Comparison of ENCODE assay signal across 9 cellular contexts in genomic region chr19:1243768-1244692, GRCh38. TPM values are rescaled to one million over a fixed set of nuclear protein-coding genes. Genes with fewer than 3 reads are reported as not detected.
DNase-seq lines count a peak whose midpoint lies in the region; ATAC-seq, FAIRE-seq and TF ChIP-seq lines count a peak whose summit lies in the region.
"Had no signal": no experiment of that assay in that cellular context is flagged by ENCODE, and none has a peak within 500 bp of the region (broad histone marks: within the 10 kb centered on the region; RNA-seq: fewer than 3 reads in every experiment).

No MANE protein-coding gene starts in this region.

- H3K36me3 Mint-ChIP-seq in CD4-positive, alpha-beta T cell (ENCODE audit: low read depth): peaks cover 4% of the 10 kb centered on the region
- H3K36me3 Mint-ChIP-seq in activated T-helper 17 cell treated with anti-CD3 and anti-CD28 coated beads, Interleukin-2, amount 50 U/mL, for 72 hours (ENCODE audit: low read depth): no peaks in the 10 kb centered on the region
- no peaks in the 10 kb centered on the region for H3K36me3 Mint-ChIP-seq in neural crest cell (ENCODE audit: low read depth)

- TF ChIP-seq CTCF in CD4-positive, alpha-beta T cell (IDR thresholded peaks at IDR 0.05): peak; percentile 85
- peak; percentile 74 for TF ChIP-seq CTCF in fibroblast of mammary gland (conservative IDR thresholded peaks at IDR 0.05; ENCODE audit: control insufficient read depth, insufficient read depth, low read depth, low read length)
- peak; percentile 93 for TF ChIP-seq CTCF in neural crest cell (conservative IDR thresholded peaks at IDR 0.05)

- intact Hi-C loops in CD4-positive, alpha-beta T cell (cut with DNase I, micrococcal nuclease): loop anchor here (1.0 to 10.0 kb wide), 5 partner anchors 22 to 449 kb away; partner anchors contain the start of genes CNN2 (in 1 of the 2), PTBP1 (in 1 of the 2), RNU6-2 (in 1 of the 2) and TMEM259 (in 1 of the 2)

- H3K4me3 ChIP-seq in fibroblast of mammary gland (ENCODE audit: control insufficient read depth, low read depth, low read length) (peak overlapping the region; percentile 4), stomach smooth muscle (ENCODE audit: low read length in 2 of 2) (peak overlapping the region in 1 of 2 donors; percentile 49)

- H3K9me3 ChIP-seq in CD4-positive, alpha-beta T cell (ENCODE audit: control insufficient read depth, low read length): no peaks in the 10 kb centered on the region
- H3K9me3 ChIP-seq in stomach smooth muscle (ENCODE audit: control insufficient read depth in 2 of 2, low read length in 2 of 2): no peaks in the 10 kb centered on the region

- no peaks in the 10 kb centered on the region for H3K36me3 ChIP-seq in stomach smooth muscle (ENCODE audit: control insufficient read depth in 2 of 2, insufficient read depth in 2 of 2, low read length in 2 of 2)

- peaks cover 74% of the 10 kb centered on the region for H3K4me1 ChIP-seq in stomach smooth muscle (ENCODE audit: control insufficient read depth, insufficient read depth, low read length)

- H3K27ac Mint-ChIP-seq in CD4-positive, alpha-beta T cell: peak overlapping the region; percentile 82
- H3K27ac Mint-ChIP-seq in activated T-helper 17 cell treated with anti-CD3 and anti-CD28 coated beads, Interleukin-2, amount 50 U/mL, for 72 hours: no peak overlapping the region
- no peak overlapping the region for H3K27ac Mint-ChIP-seq in neural crest cell (ENCODE audit: unreplicated experiment)

- POLR2A ChIA-PET in CD4-positive, alpha-beta T cell (lab: Charles Lee): interaction anchor here (0.6 to 7.9 kb wide), 9 partner anchors 9 to 447 kb away, joined by 3 to 476 read pairs (median 16); partner anchors contain the start of genes ARHGAP45, CIRBP, FAM174C and GPX4

- H3K27me3 Mint-ChIP-seq in CD4-positive, alpha-beta T cell: peaks cover 4% of the 10 kb centered on the region
- no peaks in the 10 kb centered on the region for H3K27me3 Mint-ChIP-seq in activated T-helper 17 cell treated with anti-CD3 and anti-CD28 coated beads, Interleukin-2, amount 50 U/mL, for 72 hours
- H3K27me3 Mint-ChIP-seq in neural crest cell (ENCODE audit: low read depth): peaks cover 2% of the 10 kb centered on the region

- H3K4me3 Mint-ChIP-seq in CD4-positive, alpha-beta T cell: peak overlapping the region; percentile 84
- H3K4me3 Mint-ChIP-seq in activated T-helper 17 cell treated with anti-CD3 and anti-CD28 coated beads, Interleukin-2, amount 50 U/mL, for 72 hours: peak overlapping the region; percentile 88
- H3K4me3 Mint-ChIP-seq in neural crest cell: peak overlapping the region; percentile 89

- no peaks in the 10 kb centered on the region for H3K27me3 ChIP-seq in CD4-positive, alpha-beta T cell (ENCODE audit: control insufficient read depth, insufficient read depth, low read length)
- no peaks in the 10 kb centered on the region for H3K27me3 ChIP-seq in stomach smooth muscle (ENCODE audit: control insufficient read depth in 1 of 2, insufficient read depth in 2 of 2, low read length in 2 of 2)

- peak; percentile 45 for ATAC-seq in CD4-positive, alpha-beta T cell (ENCODE audit: poor library complexity)
- peak; percentile 20 for ATAC-seq in HG03108 (IDR thresholded peaks at IDR 0.05; ENCODE audit: unreplicated experiment)
- ATAC-seq in activated T-helper 17 cell treated with anti-CD3 and anti-CD28 coated beads, Interleukin-2, amount 50 U/mL, for 72 hours (replicated peaks): peak; percentile 35
- no peak for ATAC-seq in HG03159 (IDR thresholded peaks at IDR 0.05; ENCODE audit: unreplicated experiment)

- CTCF ChIA-PET in CD4-positive, alpha-beta T cell (lab: Charles Lee): interaction anchor here (0.6 to 3.1 kb wide), 30 partner anchors 9 to 248 kb away, joined by 3 to 255 read pairs (median 6); partner anchors contain the start of genes ABCA7, ARHGAP45, CIRBP and CNN2

- H3K9ac ChIP-seq in stomach smooth muscle (ENCODE audit: low read length in 2 of 2): peak overlapping the region; percentile 39 to 55

- peaks cover 22% of the 10 kb centered on the region for H3K4me1 Mint-ChIP-seq in CD4-positive, alpha-beta T cell (ENCODE audit: low read depth)
- H3K4me1 Mint-ChIP-seq in activated T-helper 17 cell treated with anti-CD3 and anti-CD28 coated beads, Interleukin-2, amount 50 U/mL, for 72 hours: peaks cover 5% of the 10 kb centered on the region
- H3K4me1 Mint-ChIP-seq in neural crest cell: peaks cover 12% of the 10 kb centered on the region

- H3K27ac ChIP-seq in CD4-positive, alpha-beta T cell (ENCODE audit: low read depth, low read length): no peak overlapping the region
- H3K27ac ChIP-seq in stomach smooth muscle (ENCODE audit: low read length): peak overlapping the region; percentile 87

- peak; percentile 79 to 88 (median 85) for DNase-seq in CD4-positive, alpha-beta T cell
- DNase-seq in RCC 7860 (ENCODE audit: low spot score) (peak; percentile 64), fibroblast of mammary gland (ENCODE audit: low read depth) (peak; percentile 83), neural crest cell (ENCODE audit: low read depth, low spot score) (peak; percentile 84)

- no peak for FAIRE-seq in RCC 7860 (lab: Jason Lieb, UNC)
- FAIRE-seq: TTC549 had no signal

- no peaks in the 10 kb centered on the region for H3K9me3 Mint-ChIP-seq in CD4-positive, alpha-beta T cell
- H3K9me3 Mint-ChIP-seq in activated T-helper 17 cell treated with anti-CD3 and anti-CD28 coated beads, Interleukin-2, amount 50 U/mL, for 72 hours: no peaks in the 10 kb centered on the region
- no peaks in the 10 kb centered on the region for H3K9me3 Mint-ChIP-seq in neural crest cell

RNA-seq across cellular contexts. Expression of gene ATP5F1D, which starts 2.5 kb away (rescaled TPM):
- total RNA-seq in CD4-positive, alpha-beta T cell: 10 to 100 TPM; 77.6 to 92.6 TPM
- total RNA-seq in activated T-helper 17 cell treated with anti-CD3 and anti-CD28 coated beads, Interleukin-2, amount 50 U/mL, for 72 hours: 100 to 1,000 TPM; 148 to 210 TPM
- total RNA-seq in neural crest cell: 140 and 141 TPM in 2 replicates

RNA-seq across cellular contexts. Expression of gene MIDN, which starts 4.4 kb away (rescaled TPM):
- 100 to 1,000 TPM; 214 to 228 TPM for total RNA-seq in CD4-positive, alpha-beta T cell
- 10 to 100 TPM; 51.4 to 56.8 TPM for total RNA-seq in activated T-helper 17 cell treated with anti-CD3 and anti-CD28 coated beads, Interleukin-2, amount 50 U/mL, for 72 hours
- 177 and 187 TPM in 2 replicates for total RNA-seq in neural crest cell

RNA-seq across cellular contexts. Expression of gene CBARP, which starts 6.2 kb away (rescaled TPM):
- total RNA-seq in CD4-positive, alpha-beta T cell: under 1 TPM in 1 of 2 experiments, not detected in 1; 0.22 TPM
- 1 to 10 TPM in 1 of 2 donors, under 1 TPM in 1; 0.77 to 1.4 TPM for total RNA-seq in activated T-helper 17 cell treated with anti-CD3 and anti-CD28 coated beads, Interleukin-2, amount 50 U/mL, for 72 hours
- 26.2 and 27.1 TPM in 2 replicates for total RNA-seq in neural crest cell

RNA-seq across cellular contexts. Expression of gene CIRBP, which starts 25.1 kb away (rescaled TPM):
- 100 to 1,000 TPM; 614 to 628 TPM for total RNA-seq in CD4-positive, alpha-beta T cell
- total RNA-seq in activated T-helper 17 cell treated with anti-CD3 and anti-CD28 coated beads, Interleukin-2, amount 50 U/mL, for 72 hours: 100 to 1,000 TPM; 150 to 172 TPM
- 414 and 421 TPM in 2 replicates for total RNA-seq in neural crest cell

RNA-seq across cellular contexts. Expression of gene FAM174C, which starts 31.3 kb away (rescaled TPM):
- total RNA-seq in CD4-positive, alpha-beta T cell: 10 to 100 TPM; 32.0 to 38.3 TPM
- 10 to 100 TPM; 52.9 to 85.9 TPM for total RNA-seq in activated T-helper 17 cell treated with anti-CD3 and anti-CD28 coated beads, Interleukin-2, amount 50 U/mL, for 72 hours
- 33.3 and 36.6 TPM in 2 replicates for total RNA-seq in neural crest cell

Comparison
In these comparisons a context has a peak if more than half of its experiments do, and no peak if none do; other contexts are left out.
1. RNA of gene CBARP, which starts 6.2 kb away (total RNA-seq): 26.2 to 27.1 TPM in neural crest cell; 0.77 to 1.4 TPM in activated T-helper 17 cell treated with anti-CD3 and anti-CD28 coated beads, Interleukin-2, amount 50 U/mL, for 72 hours and 0.22 TPM in CD4-positive, alpha-beta T cell; every median in the first group is over 10 times any median in the second.
2. Peak in every context shown above with its lines, with median percentiles within 50 percentile points of each other: DNase-seq, H3K4me3 Mint-ChIP-seq and CTCF ChIP-seq.